Comparison of ENCODE assay signal across 12 cellular contexts in the genomic region with DNA sequence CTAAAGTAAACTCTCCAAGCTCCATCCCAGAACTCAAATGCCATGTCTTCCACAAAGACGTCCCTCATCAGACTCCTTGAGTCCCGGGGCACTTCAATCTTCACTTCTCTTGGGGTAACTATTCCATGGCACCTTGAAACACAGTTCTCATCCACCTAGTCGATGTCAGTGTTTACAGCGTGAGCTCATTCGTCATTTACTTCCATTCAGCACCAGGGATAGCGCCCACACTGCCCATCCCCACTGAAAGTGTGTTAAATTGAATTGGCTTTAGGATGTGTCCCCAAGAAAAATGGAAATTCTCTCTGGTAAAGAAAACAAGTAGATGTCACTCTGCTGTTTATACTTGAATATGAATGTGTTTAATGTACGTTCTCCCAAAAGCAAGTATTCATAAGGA. TPM values are rescaled to one million over a fixed set of nuclear protein-coding genes. Genes with fewer than 3 reads are reported as not detected.
DNase-seq lines count a peak whose midpoint lies in the region; ATAC-seq and TF ChIP-seq lines count a peak whose summit lies in the region.
"Had no signal": no experiment of that assay in that cellular context is flagged by ENCODE, and none has a peak within 500 bp of the region (broad histone marks: within the 10 kb centered on the region; RNA-seq: fewer than 3 reads in every experiment).

No MANE protein-coding gene starts in this region.

- H4K5ac ChIP-seq in IMR-90 (ENCODE audit: low read depth, low read length), result no peak overlapping the region

- no peak overlapping the region for H3K27ac ChIP-seq in IMR-90 (ENCODE audit: insufficient read depth, low read length)
- no peak overlapping the region for H3K27ac ChIP-seq in hepatocyte

- dilution Hi-C loops in IMR-90 (cut with HindIII; ENCODE audit: low sequenced_read_pairs, unreplicated experiment), result no loop called here

- no peak overlapping the region for H2AK5ac ChIP-seq in IMR-90 (ENCODE audit: low read depth, low read length)

- H3K36me3 ChIP-seq in Caco-2 (ENCODE audit: control insufficient read depth, insufficient read depth, low read length) (no peaks in the 10 kb centered on the region), IMR-90 (ENCODE audit: control insufficient read depth, insufficient read depth, low read length) (no peaks in the 10 kb centered on the region), hepatocyte (replicated peaks; ENCODE audit: insufficient read depth, low read depth) (no peaks in the 10 kb centered on the region)

- no peak overlapping the region for H4K91ac ChIP-seq in IMR-90 (ENCODE audit: insufficient read depth, low read depth, low read length)

- H3K4me1 Mint-ChIP-seq in Caco-2 (ENCODE audit: low read depth, unreplicated experiment), result no peaks in the 10 kb centered on the region

- H4K20me1 ChIP-seq in IMR-90 (ENCODE audit: insufficient read depth, low read length) (no peaks in the 10 kb centered on the region), hepatocyte (ENCODE audit: insufficient read depth, poor library complexity, severe bottlenecking) (no peaks in the 10 kb centered on the region)

- H3K27me3 Mint-ChIP-seq in Caco-2 (ENCODE audit: insufficient read depth, unreplicated experiment), result peaks cover 9% of the 10 kb centered on the region

- H2BK120ac ChIP-seq in IMR-90 (ENCODE audit: low read depth, low read length), result no peak overlapping the region

- H3K27me3 ChIP-seq in Caco-2 (replicated peaks; ENCODE audit: control insufficient read depth, insufficient read depth, low read length) (no peaks in the 10 kb centered on the region), IMR-90 (ENCODE audit: control insufficient read depth, insufficient read depth, low read length) (peaks cover 9% of the 10 kb centered on the region; the same call in 1 of the 2 replicates), hepatocyte (no peaks in the 10 kb centered on the region)

- H3K4ac ChIP-seq in IMR-90 (ENCODE audit: low read depth, low read length), result no peak overlapping the region

- no peak overlapping the region for H3K18ac ChIP-seq in IMR-90 (ENCODE audit: low read depth, low read length)

- H3K79me1 ChIP-seq in IMR-90 (ENCODE audit: low read depth in 1 of 2, low read length in 2 of 2), result no peaks in the 10 kb centered on the region

- peak; percentile 59 to 82 for DNase-seq in Caco-2
- peak; percentile 16 for DNase-seq in IMR-90
- peak; percentile 20 for DNase-seq in UCSD-AML1 (lab: John Stamatoyannopoulos, UW; ENCODE audit: unreplicated experiment)
- peak; percentile 54 for DNase-seq in hepatocyte (ENCODE audit: low spot score)
- DNase-seq in C1 segment of cervical spinal cord (lab: John Stamatoyannopoulos, UW), result no peak
- DNase-seq in NCI-H146 treated with DMSO at 0.1 percent for 48 hours (lab: John Stamatoyannopoulos, UW; ENCODE audit: unreplicated experiment), result no peak
- no peak for DNase-seq in nucleus accumbens (lab: John Stamatoyannopoulos, UW)
- no peak for DNase-seq in GM13976 (ENCODE audit: low spot score)
- DNase-seq: activated CD8-positive, alpha-beta memory T cell treated with anti-CD3 and anti-CD28 coated beads for 24 hours; CD8-positive, alpha-beta T cell; NCI-H1694 treated with DMSO at 0.1 percent for 48 hours had no signal

- H3K4me3 Mint-ChIP-seq in Caco-2 (ENCODE audit: unreplicated experiment), result no peak overlapping the region
- H3K4me3 Mint-ChIP-seq: brain; CD8-positive, alpha-beta T cell had no signal

- H3K56ac ChIP-seq in IMR-90 (ENCODE audit: extremely low read depth, insufficient read depth, low read length), result no peak overlapping the region

- H2BK5ac ChIP-seq in IMR-90 (ENCODE audit: low read depth, low read length, poor library complexity, severe bottlenecking), result no peak overlapping the region

- no peaks in the 10 kb centered on the region for H3K36me3 Mint-ChIP-seq in Caco-2 (ENCODE audit: insufficient read depth, unreplicated experiment)
- H3K36me3 Mint-ChIP-seq: brain; CD8-positive, alpha-beta T cell had no signal

- no peak overlapping the region for H3K4me2 ChIP-seq in IMR-90 (ENCODE audit: low read depth, low read length)
- no peak overlapping the region for H3K4me2 ChIP-seq in hepatocyte

- H3K9me3 ChIP-seq in Caco-2 (peaks cover 4% of the 10 kb centered on the region; the same call in 1 of the 2 replicates), IMR-90 (ENCODE audit: control insufficient read depth, insufficient read depth, low read length) (no peaks in the 10 kb centered on the region), hepatocyte (ENCODE audit: low read depth) (no peaks in the 10 kb centered on the region)

- BruUV-seq in Caco-2 (replicated peaks; lab: Mats Ljungman, UMichigan), result no TSS peak
- no TSS peak for BruUV-seq in IMR-90 (replicated peaks; lab: Mats Ljungman, UMichigan)

- H3K9me2 ChIP-seq in hepatocyte (replicated peaks; ENCODE audit: insufficient read depth), result no peaks in the 10 kb centered on the region

- in situ Hi-C loops in IMR-90 (cut with MboI; ENCODE audit: low sequenced_read_pairs) (no loop called here), GM13976 (cut with MboI; ENCODE audit: low sequenced_read_pairs, unreplicated experiment) (no loop called here)

- no peaks in the 10 kb centered on the region for H3K9me3 Mint-ChIP-seq in Caco-2 (ENCODE audit: unreplicated experiment)
- H3K9me3 Mint-ChIP-seq: brain; CD8-positive, alpha-beta T cell had no signal

- TF ChIP-seq RAD21 in IMR-90 (IDR thresholded peaks at IDR 0.05; ENCODE audit: low read length), result no peak

- no peaks in the 10 kb centered on the region; the same call in 1 of the 2 replicates for H3K9me1 ChIP-seq in IMR-90 (ENCODE audit: insufficient read depth, low read length)

- CTCF ChIA-PET in Caco-2 (lab: Charles Lee) (interaction anchor here (0.6 to 1.4 kb wide), 5 partner anchors 9 to 93 kb away, joined by 3 to 8 read pairs (median 5); no protein-coding TSS in a partner anchor), IMR-90 (lab: Yijun Ruan, JAX) (no interaction called here)

- no peak overlapping the region for H3K27ac Mint-ChIP-seq in Caco-2 (ENCODE audit: unreplicated experiment)
- H3K27ac Mint-ChIP-seq: brain; CD8-positive, alpha-beta T cell had no signal

- H2AK9ac ChIP-seq in IMR-90 (replicated peaks; ENCODE audit: low read depth, low read length, poor library complexity), result no peak overlapping the region

- TF ChIP-seq CTCF in Caco-2 (IDR thresholded peaks at IDR 0.05; ENCODE audit: insufficient read depth in 1 of 2, low read depth in 1 of 2, low read length in 1 of 2, severe bottlenecking in 1 of 2, unreplicated experiment in 1 of 2) (no peak), IMR-90 (conservative IDR thresholded peaks at IDR 0.05; ENCODE audit: low read depth, low read length) (no peak), hepatocyte (IDR thresholded peaks at IDR 0.05; ENCODE audit: poor library complexity) (no peak), GM13976 (IDR thresholded peaks at IDR 0.05; ENCODE audit: borderline replicate concordance, control extremely low read depth, extremely low read depth, insufficient read depth, missing control alignments) (no peak)

- no peaks in the 10 kb centered on the region for H3K79me2 ChIP-seq in hepatocyte

- H3K14ac ChIP-seq in IMR-90 (replicated peaks; ENCODE audit: low read depth, low read length), result no peak overlapping the region

- H3K4me3 ChIP-seq in Caco-2 (ENCODE audit: low read depth, low read length) (no peak overlapping the region), IMR-90 (ENCODE audit: insufficient read depth, low read depth, low read length) (no peak overlapping the region), hepatocyte (no peak overlapping the region)

- TF ChIP-seq POLR2A in IMR-90 (IDR thresholded peaks at IDR 0.05; ENCODE audit: low read depth, low read length), result no peak

- POLR2A ChIA-PET in Caco-2 (lab: Charles Lee) (interaction anchor here (1.3 kb wide), 1 partner anchor 108 kb away, joined by 7 read pairs; the partner anchor contains the start of gene YWHAB), IMR-90 (lab: Charles Lee; ENCODE audit: unreplicated experiment) (interaction anchor here (0.7 kb wide), 1 partner anchor 24 kb away, joined by 3 read pairs; no protein-coding TSS in a partner anchor)

- H2AFZ ChIP-seq in IMR-90 (replicated peaks; ENCODE audit: low read length, poor library complexity) (no peak overlapping the region), hepatocyte (no peak overlapping the region)

- no peaks in the 10 kb centered on the region for H3K4me1 ChIP-seq in Caco-2
- no peaks in the 10 kb centered on the region for H3K4me1 ChIP-seq in IMR-90 (ENCODE audit: control insufficient read depth, insufficient read depth, low read length)
- no peaks in the 10 kb centered on the region for H3K4me1 ChIP-seq in hepatocyte (ENCODE audit: insufficient read depth)

- no peak overlapping the region for H2BK15ac ChIP-seq in IMR-90 (ENCODE audit: low read depth, low read length)

- H2BK20ac ChIP-seq in IMR-90 (ENCODE audit: low read depth, low read length), result no peak overlapping the region

- H3K23ac ChIP-seq in IMR-90 (ENCODE audit: low read depth, low read length), result no peak overlapping the region

- peak; percentile 51; the same call in 1 of the 2 replicates for ATAC-seq in IMR-90 (ENCODE audit: low read depth)
- ATAC-seq: CD8-positive, alpha-beta T cell had no signal

- H4K8ac ChIP-seq in IMR-90 (ENCODE audit: low read depth in 2 of 2, low read length in 2 of 2), result no peak overlapping the region

- intact Hi-C loops in Caco-2 (cut with micrococcal nuclease; ENCODE audit: unreplicated experiment), result loop anchor here (2.0 kb wide), 1 partner anchor 30 kb away; no protein-coding TSS in a partner anchor
- intact Hi-C loops in IMR-90 (cut with micrococcal nuclease), result no loop called here

- H3K9ac ChIP-seq in IMR-90 (ENCODE audit: low read depth, low read length), result no peak overlapping the region

- 25% methylated on average over 2 of the region's 7 CpGs; no CpG with 5 or more reads in 1 of the 2 experiments for WGBS in IMR-90 (ENCODE audit: extremely low coverage in 2 of 2, insufficient read length in 1 of 2), 2 experiments
- 11% methylated on average over 7 of the region's 7 CpGs for WGBS in hepatocyte (ENCODE audit: low lambda C conversion rate, missing lambda C conversion rate)

TF ChIP-seq in IMR-90, 13 proteins besides CTCF, POLR2A, EP300 and RAD21 (continues in another document):
- TF ChIP-seq RCOR1 (IDR thresholded peaks at IDR 0.05; ENCODE audit: insufficient replicate concordance, low read length), result no peak

RNA-seq across cellular contexts. Expression of gene KCNK15, which starts 31.3 kb away (rescaled TPM):
- total RNA-seq in Caco-2 (2022), result 2.9 and 3.4 TPM in 2 replicates
- total RNA-seq in IMR-90 (2012; rRNA removed), result not detected in 2 replicates
- polyA plus RNA-seq in IMR-90 (2012; rRNA removed), result not detected in 2 replicates
- not detected in 2 replicates for polyA plus RNA-seq in IMR-90 (2012; cell fraction: cytosol; rRNA removed)
- polyA plus RNA-seq in IMR-90 (2012; cell fraction: nucleus; rRNA removed; ENCODE audit: low replicate concordance), result not detected in 2 replicates
- total RNA-seq in hepatocyte, result 0.92 and 1.7 TPM in 2 replicates
- 3.1 and 4.3 TPM in 2 replicates for polyA plus RNA-seq in hepatocyte
- total RNA-seq: CD8-positive, alpha-beta T cell had no signal

RNA-seq across cellular contexts. Expression of gene RIMS4, which starts 33.4 kb away (rescaled TPM):
- total RNA-seq in Caco-2 (2022), result 7.8 and 9.0 TPM in 2 replicates
- not detected in 2 replicates for total RNA-seq in IMR-90 (2012; rRNA removed)
- polyA plus RNA-seq in IMR-90 (2012; rRNA removed), result not detected in 2 replicates
- polyA plus RNA-seq in IMR-90 (2012; cell fraction: cytosol; rRNA removed), result not detected in 2 replicates
- polyA plus RNA-seq in IMR-90 (2012; cell fraction: nucleus; rRNA removed; ENCODE audit: low replicate concordance), result not detected in 2 replicates
- total RNA-seq in hepatocyte, result 8.1 and 9.0 TPM in 2 replicates
- 4.9 and 5.1 TPM in 2 replicates for polyA plus RNA-seq in hepatocyte
- total RNA-seq: CD8-positive, alpha-beta T cell had no signal

Comparison
In these comparisons a context has a peak if more than half of its experiments do, and no peak if none do; other contexts are left out.
1. DNase-seq: peak in Caco-2 (2 of 2), IMR-90 (single experiment), UCSD-AML1 (single experiment) and hepatocyte (single experiment); none in C1 segment of cervical spinal cord (0 of 14), NCI-H146 treated with DMSO at 0.1 percent for 48 hours (single experiment), nucleus accumbens (0 of 56) and GM13976 (single experiment).